ENCODE assay signal across 20 cellular contexts in the genomic region with DNA sequence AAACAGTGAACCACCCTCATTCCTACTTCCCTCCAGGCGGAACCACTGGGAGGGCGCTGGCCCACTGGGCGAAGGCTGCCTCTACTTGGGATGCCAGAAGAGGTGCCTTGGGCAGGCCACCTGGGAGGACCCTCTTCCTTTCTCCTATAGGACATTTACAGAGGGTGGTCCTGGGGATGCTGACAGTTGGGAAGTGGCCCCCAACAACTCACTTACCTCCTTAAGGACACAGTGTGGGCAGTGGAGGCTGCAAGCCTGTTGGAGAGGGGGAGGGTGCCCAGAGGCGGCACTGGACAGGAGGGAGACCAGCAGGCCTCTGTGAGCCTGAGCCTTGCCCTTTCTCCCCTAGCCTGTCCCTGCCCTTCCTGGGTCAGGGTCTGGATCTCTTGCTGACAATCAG.
A peak's percentile ranks its signal among the peaks of the same experiment; 100 is the strongest.
DNase-seq lines count a peak whose midpoint lies in the region; ATAC-seq and TF ChIP-seq lines count a peak whose summit lies in the region.
"Had no signal": no experiment of that assay in that cellular context is flagged by ENCODE, and none has a peak within 500 bp of the region (broad histone marks: within the 10 kb centered on the region; RNA-seq: fewer than 3 reads in every experiment).

No MANE protein-coding gene starts in this region.

- WGBS in lung, 2 donors: 90 to 95% methylated on average over 4 of the region's 4 CpGs

- H3K27ac Mint-ChIP-seq in neural progenitor cell: peak overlapping the region; percentile 91
- H3K27ac Mint-ChIP-seq: CD4-positive, alpha-beta memory T cell had no signal

- no peak overlapping the region for H3K4me3 Mint-ChIP-seq in neural progenitor cell
- H3K4me3 Mint-ChIP-seq: CD4-positive, alpha-beta memory T cell had no signal

- H3K4me1 ChIP-seq in BLaER1 (peaks cover 65% of the 10 kb centered on the region), lung (ENCODE audit: control insufficient read depth in 2 of 2, insufficient read depth in 2 of 2, low read length in 2 of 2) (no peaks in the 10 kb centered on the region), neural progenitor cell (peaks cover 5% of the 10 kb centered on the region), breast epithelium (no peaks in the 10 kb centered on the region), mucosa of descending colon (ENCODE audit: low read depth) (no peaks in the 10 kb centered on the region)
- H3K4me1 ChIP-seq: Caco-2, SJSA1 had no signal

- no peak for TF ChIP-seq CTCF in lung (IDR thresholded peaks at IDR 0.05; ENCODE audit: control extremely low read depth, extremely low read depth)
- TF ChIP-seq CTCF in neural progenitor cell (IDR thresholded peaks at IDR 0.05): no peak
- no peak for TF ChIP-seq CTCF in breast epithelium (IDR thresholded peaks at IDR 0.05)
- TF ChIP-seq CTCF in mucosa of descending colon (IDR thresholded peaks at IDR 0.05): no peak

- no peak overlapping the region for H2AFZ ChIP-seq in neural progenitor cell (replicated peaks)
- H2AFZ ChIP-seq: GM23248 had no signal

- ATAC-seq in lung (ENCODE audit: insufficient read depth, low FRiP score): no peak
- ATAC-seq in GM18861 (IDR thresholded peaks at IDR 0.05; ENCODE audit: unreplicated experiment): no peak
- ATAC-seq in HG03378 (IDR thresholded peaks at IDR 0.05; ENCODE audit: unreplicated experiment): no peak
- no peak for ATAC-seq in mucosa of descending colon
- ATAC-seq: GM12878, HCT116 had no signal

- no peaks in the 10 kb centered on the region for H4K20me1 ChIP-seq in BLaER1
- no peaks in the 10 kb centered on the region for H4K20me1 ChIP-seq in neural progenitor cell (ENCODE audit: low read depth)

- TF ChIP-seq POLR2A in breast epithelium (IDR thresholded peaks at IDR 0.05): no peak

- peak; percentile 16 for DNase-seq in lung (ENCODE audit: low spot score)
- DNase-seq in neural progenitor cell (ENCODE audit: low spot score): no peak
- no peak for DNase-seq in breast epithelium (ENCODE audit: low spot score in 2 of 2)
- DNase-seq in mucosa of descending colon: no peak
- DNase-seq: Caco-2; CD4-positive, alpha-beta memory T cell; DMS 273 treated with DMSO at 0.1 percent for 48 hours; DMS79 treated with DMSO at 0.1 percent for 48 hours; GM23248; NCI-H187; NCI-H446; NCI-H526; OCI-M1 had no signal

- no peaks in the 10 kb centered on the region for H3K36me3 Mint-ChIP-seq in neural progenitor cell
- H3K36me3 Mint-ChIP-seq: CD4-positive, alpha-beta memory T cell had no signal

- H3K27me3 ChIP-seq in BLaER1: no peaks in the 10 kb centered on the region
- no peaks in the 10 kb centered on the region for H3K27me3 ChIP-seq in lung (ENCODE audit: control insufficient read depth, insufficient read depth)
- no peaks in the 10 kb centered on the region for H3K27me3 ChIP-seq in neural progenitor cell
- H3K27me3 ChIP-seq in breast epithelium: no peaks in the 10 kb centered on the region
- H3K27me3 ChIP-seq: SJSA1 had no signal

- peaks cover 27% of the 10 kb centered on the region for H3K4me1 Mint-ChIP-seq in neural progenitor cell

- no peaks in the 10 kb centered on the region for H3F3A ChIP-seq in neural progenitor cell (ENCODE audit: low read depth)

- peaks cover 5% of the 10 kb centered on the region for H3K27me3 Mint-ChIP-seq in neural progenitor cell (ENCODE audit: insufficient read depth, low read depth)

- H3K36me3 ChIP-seq in BLaER1 (no peaks in the 10 kb centered on the region), KOPT-K1 (ENCODE audit: insufficient read depth, low read length) (no peaks in the 10 kb centered on the region), lung (ENCODE audit: control insufficient read depth in 2 of 2, insufficient read depth in 2 of 2, low read length in 2 of 2) (no peaks in the 10 kb centered on the region), neural progenitor cell (no peaks in the 10 kb centered on the region), breast epithelium (no peaks in the 10 kb centered on the region), mucosa of descending colon (ENCODE audit: low read depth) (no peaks in the 10 kb centered on the region)
- H3K36me3 ChIP-seq: SJSA1 had no signal

- H3K79me2 ChIP-seq in neural progenitor cell (ENCODE audit: low read depth): no peaks in the 10 kb centered on the region

- peaks cover 3% of the 10 kb centered on the region for H3K9me3 Mint-ChIP-seq in neural progenitor cell

- H3K27ac ChIP-seq in BLaER1 (peak overlapping the region; percentile 51; the same call in 1 of the 2 replicates), KOPT-K1 (ENCODE audit: low read depth, low read length, poor library complexity, severe bottlenecking) (peak overlapping the region; percentile 61), lung (ENCODE audit: low read depth in 1 of 2, low read length in 1 of 2) (no peak overlapping the region), neural progenitor cell (no peak overlapping the region), breast epithelium (no peak overlapping the region)
- H3K27ac ChIP-seq: GM23248, SJSA1 had no signal

- H3K9me3 ChIP-seq in BLaER1 (no peaks in the 10 kb centered on the region), KOPT-K1 (ENCODE audit: insufficient read depth, low read length, poor library complexity, severe bottlenecking) (no peaks in the 10 kb centered on the region), lung (ENCODE audit: control insufficient read depth in 2 of 2, insufficient read depth in 1 of 2, low read length in 1 of 2) (peaks cover 0 to 4% of the 10 kb centered on the region in 2 donors), neural progenitor cell (ENCODE audit: low read depth) (no peaks in the 10 kb centered on the region), breast epithelium (no peaks in the 10 kb centered on the region), mucosa of descending colon (no peaks in the 10 kb centered on the region)
- H3K9me3 ChIP-seq: Caco-2, SJSA1 had no signal

- H3K4me2 ChIP-seq in BLaER1: peak overlapping the region; percentile 71; the same call in 1 of the 2 replicates
- H3K4me2 ChIP-seq in neural progenitor cell: no peak overlapping the region

- intact Hi-C loops in breast epithelium (cut with DNase I; ENCODE audit: low total_unique reads): loop anchor here (5.0 kb wide), 1 partner anchor 882 kb away; no protein-coding TSS in a partner anchor
- intact Hi-C loops in mucosa of descending colon (cut with DNase I, micrococcal nuclease): no loop called here

- H3K4me3 ChIP-seq in BLaER1: no peak overlapping the region
- H3K4me3 ChIP-seq in lung: no peak overlapping the region
- no peak overlapping the region for H3K4me3 ChIP-seq in neural progenitor cell
- no peak overlapping the region for H3K4me3 ChIP-seq in breast epithelium
- no peak overlapping the region for H3K4me3 ChIP-seq in mucosa of descending colon
- H3K4me3 ChIP-seq: GM12878, GM23248, SJSA1 had no signal

- H3K9ac ChIP-seq in BLaER1: no peak overlapping the region
- no peak overlapping the region for H3K9ac ChIP-seq in neural progenitor cell
- H3K9ac ChIP-seq: GM23248 had no signal

Comparison
In these comparisons a context has a peak if more than half of its experiments do, and no peak if none do; other contexts are left out.
1. H3K27ac ChIP-seq: peak in BLaER1 (single experiment) and KOPT-K1 (single experiment); none in lung (0 of 2), neural progenitor cell (single experiment) and breast epithelium (0 of 2).